In genomic region chr16:20741555-20742285, GRCh38 we compare ENCODE assay signal across 1 cellular context.
TF ChIP-seq lines count a peak whose summit lies in the region.

A gene with protein sequence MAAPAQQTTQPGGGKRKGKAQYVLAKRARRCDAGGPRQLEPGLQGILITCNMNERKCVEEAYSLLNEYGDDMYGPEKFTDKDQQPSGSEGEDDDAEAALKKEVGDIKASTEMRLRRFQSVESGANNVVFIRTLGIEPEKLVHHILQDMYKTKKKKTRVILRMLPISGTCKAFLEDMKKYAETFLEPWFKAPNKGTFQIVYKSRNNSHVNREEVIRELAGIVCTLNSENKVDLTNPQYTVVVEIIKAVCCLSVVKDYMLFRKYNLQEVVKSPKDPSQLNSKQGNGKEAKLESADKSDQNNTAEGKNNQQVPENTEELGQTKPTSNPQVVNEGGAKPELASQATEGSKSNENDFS (minus strand): TSS chr16:20741818. CDS start chr16:20741739, 79 bp downstream.

TF ChIP-seq in HepG2, 621 proteins besides CTCF, POLR2A, EP300 and RAD21 (continued from another document and continues in another):
- TF ChIP-seq REST (IDR thresholded peaks at IDR 0.05; ENCODE audit: borderline replicate concordance in 1 of 2, low read depth in 1 of 2, low read length in 2 of 2) (peak in 1 of 2 experiments; percentile 51; a peak in 1 of 4 replicates), ZSCAN9 (CRISPR knock-in tag; IDR thresholded peaks at IDR 0.05; ENCODE audit: borderline replicate concordance) (peak; percentile 89; the same call in 1 of the 2 replicates), KAT2B (IDR thresholded peaks at IDR 0.05; ENCODE audit: borderline replicate concordance, low read depth, low read length) (no peak), NCOR1 (IDR thresholded peaks at IDR 0.05; ENCODE audit: borderline replicate concordance, low read length) (no peak; the same call in 1 of the 2 replicates), GATAD1 (CRISPR knock-in tag; IDR thresholded peaks at IDR 0.05) (peak; percentile 99), ZNF749 (CRISPR knock-in tag; IDR thresholded peaks at IDR 0.05; ENCODE audit: borderline replicate concordance) (peak; percentile 77; the same call in 1 of the 2 replicates), ATRX (CRISPR knock-in tag; IDR thresholded peaks at IDR 0.05; ENCODE audit: borderline replicate concordance) (peak; percentile 92; the same call in 1 of the 2 replicates), ELF4 (CRISPR knock-in tag; IDR thresholded peaks at IDR 0.05; ENCODE audit: borderline replicate concordance) (no peak), RCOR2 (CRISPR knock-in tag; IDR thresholded peaks at IDR 0.05) (peak; percentile 77; the same call in 1 of the 2 replicates), ETV6 (CRISPR knock-in tag; conservative IDR thresholded peaks at IDR 0.05) (peak; percentile 94), DDIT3 (CRISPR knock-in tag; IDR thresholded peaks at IDR 0.05) (peak; percentile 76; the same call in 1 of the 2 replicates), ZNF512B (CRISPR knock-in tag; IDR thresholded peaks at IDR 0.05; ENCODE audit: borderline replicate concordance) (peak; percentile 84; the same call in 1 of the 2 replicates), ZNF672 (CRISPR knock-in tag; IDR thresholded peaks at IDR 0.05) (no peak), ZNF841 (CRISPR knock-in tag; IDR thresholded peaks at IDR 0.05; ENCODE audit: borderline replicate concordance) (no peak), CREB3 (CRISPR knock-in tag; IDR thresholded peaks at IDR 0.05) (0 out of 2 replicates have a peak, but pooled peaks have one; percentile 86), PHB2 (IDR thresholded peaks at IDR 0.05; ENCODE audit: partially characterized antibody) (no peak), HES4 (CRISPR knock-in tag; IDR thresholded peaks at IDR 0.05; ENCODE audit: borderline replicate concordance) (peak; percentile 96; the same call in 1 of the 2 replicates), ZSCAN22 (CRISPR knock-in tag; IDR thresholded peaks at IDR 0.05) (no peak), ZBTB39 (CRISPR knock-in tag; IDR thresholded peaks at IDR 0.05) (no peak), STAG1 (CRISPR knock-in tag; IDR thresholded peaks at IDR 0.05) (peak; percentile 38), ZBTB2 (CRISPR knock-in tag; IDR thresholded peaks at IDR 0.05; ENCODE audit: low read depth) (no peak), ZNF670 (CRISPR knock-in tag; IDR thresholded peaks at IDR 0.05; ENCODE audit: borderline replicate concordance) (peak; percentile 64; the same call in 1 of the 2 replicates), ZNF256 (CRISPR knock-in tag; conservative IDR thresholded peaks at IDR 0.05) (peak; percentile 98), ZSCAN31 (CRISPR knock-in tag; IDR thresholded peaks at IDR 0.05; ENCODE audit: low read depth) (peak; percentile 97), ZBTB42 (CRISPR knock-in tag; IDR thresholded peaks at IDR 0.05) (no peak)
- TF ChIP-seq, protein P1, sequence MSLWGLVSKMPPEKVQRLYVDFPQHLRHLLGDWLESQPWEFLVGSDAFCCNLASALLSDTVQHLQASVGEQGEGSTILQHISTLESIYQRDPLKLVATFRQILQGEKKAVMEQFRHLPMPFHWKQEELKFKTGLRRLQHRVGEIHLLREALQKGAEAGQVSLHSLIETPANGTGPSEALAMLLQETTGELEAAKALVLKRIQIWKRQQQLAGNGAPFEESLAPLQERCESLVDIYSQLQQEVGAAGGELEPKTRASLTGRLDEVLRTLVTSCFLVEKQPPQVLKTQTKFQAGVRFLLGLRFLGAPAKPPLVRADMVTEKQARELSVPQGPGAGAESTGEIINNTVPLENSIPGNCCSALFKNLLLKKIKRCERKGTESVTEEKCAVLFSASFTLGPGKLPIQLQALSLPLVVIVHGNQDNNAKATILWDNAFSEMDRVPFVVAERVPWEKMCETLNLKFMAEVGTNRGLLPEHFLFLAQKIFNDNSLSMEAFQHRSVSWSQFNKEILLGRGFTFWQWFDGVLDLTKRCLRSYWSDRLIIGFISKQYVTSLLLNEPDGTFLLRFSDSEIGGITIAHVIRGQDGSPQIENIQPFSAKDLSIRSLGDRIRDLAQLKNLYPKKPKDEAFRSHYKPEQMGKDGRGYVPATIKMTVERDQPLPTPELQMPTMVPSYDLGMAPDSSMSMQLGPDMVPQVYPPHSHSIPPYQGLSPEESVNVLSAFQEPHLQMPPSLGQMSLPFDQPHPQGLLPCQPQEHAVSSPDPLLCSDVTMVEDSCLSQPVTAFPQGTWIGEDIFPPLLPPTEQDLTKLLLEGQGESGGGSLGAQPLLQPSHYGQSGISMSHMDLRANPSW (CRISPR knock-in tag; IDR thresholded peaks at IDR 0.05; ENCODE audit: borderline replicate concordance), result no peak; the same call in 1 of the 2 replicates
- TF ChIP-seq, protein P2, sequence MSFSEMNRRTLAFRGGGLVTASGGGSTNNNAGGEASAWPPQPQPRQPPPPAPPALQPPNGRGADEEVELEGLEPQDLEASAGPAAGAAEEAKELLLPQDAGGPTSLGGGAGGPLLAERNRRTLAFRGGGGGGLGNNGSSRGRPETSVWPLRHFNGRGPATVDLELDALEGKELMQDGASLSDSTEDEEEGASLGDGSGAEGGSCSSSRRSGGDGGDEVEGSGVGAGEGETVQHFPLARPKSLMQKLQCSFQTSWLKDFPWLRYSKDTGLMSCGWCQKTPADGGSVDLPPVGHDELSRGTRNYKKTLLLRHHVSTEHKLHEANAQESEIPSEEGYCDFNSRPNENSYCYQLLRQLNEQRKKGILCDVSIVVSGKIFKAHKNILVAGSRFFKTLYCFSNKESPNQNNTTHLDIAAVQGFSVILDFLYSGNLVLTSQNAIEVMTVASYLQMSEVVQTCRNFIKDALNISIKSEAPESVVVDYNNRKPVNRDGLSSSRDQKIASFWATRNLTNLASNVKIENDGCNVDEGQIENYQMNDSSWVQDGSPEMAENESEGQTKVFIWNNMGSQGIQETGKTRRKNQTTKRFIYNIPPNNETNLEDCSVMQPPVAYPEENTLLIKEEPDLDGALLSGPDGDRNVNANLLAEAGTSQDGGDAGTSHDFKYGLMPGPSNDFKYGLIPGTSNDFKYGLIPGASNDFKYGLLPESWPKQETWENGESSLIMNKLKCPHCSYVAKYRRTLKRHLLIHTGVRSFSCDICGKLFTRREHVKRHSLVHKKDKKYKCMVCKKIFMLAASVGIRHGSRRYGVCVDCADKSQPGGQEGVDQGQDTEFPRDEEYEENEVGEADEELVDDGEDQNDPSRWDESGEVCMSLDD (CRISPR knock-in tag; IDR thresholded peaks at IDR 0.05; ENCODE audit: borderline replicate concordance), result peak; percentile 86; the same call in 1 of the 2 replicates
- TF ChIP-seq, protein P3, sequence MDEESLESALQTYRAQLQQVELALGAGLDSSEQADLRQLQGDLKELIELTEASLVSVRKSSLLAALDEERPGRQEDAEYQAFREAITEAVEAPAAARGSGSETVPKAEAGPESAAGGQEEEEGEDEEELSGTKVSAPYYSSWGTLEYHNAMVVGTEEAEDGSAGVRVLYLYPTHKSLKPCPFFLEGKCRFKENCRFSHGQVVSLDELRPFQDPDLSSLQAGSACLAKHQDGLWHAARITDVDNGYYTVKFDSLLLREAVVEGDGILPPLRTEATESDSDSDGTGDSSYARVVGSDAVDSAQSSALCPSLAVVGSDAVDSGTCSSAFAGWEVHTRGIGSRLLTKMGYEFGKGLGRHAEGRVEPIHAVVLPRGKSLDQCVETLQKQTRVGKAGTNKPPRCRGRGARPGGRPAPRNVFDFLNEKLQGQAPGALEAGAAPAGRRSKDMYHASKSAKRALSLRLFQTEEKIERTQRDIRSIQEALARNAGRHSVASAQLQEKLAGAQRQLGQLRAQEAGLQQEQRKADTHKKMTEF (CRISPR knock-in tag; IDR thresholded peaks at IDR 0.05), result peak; percentile 97
- TF ChIP-seq, protein P4, sequence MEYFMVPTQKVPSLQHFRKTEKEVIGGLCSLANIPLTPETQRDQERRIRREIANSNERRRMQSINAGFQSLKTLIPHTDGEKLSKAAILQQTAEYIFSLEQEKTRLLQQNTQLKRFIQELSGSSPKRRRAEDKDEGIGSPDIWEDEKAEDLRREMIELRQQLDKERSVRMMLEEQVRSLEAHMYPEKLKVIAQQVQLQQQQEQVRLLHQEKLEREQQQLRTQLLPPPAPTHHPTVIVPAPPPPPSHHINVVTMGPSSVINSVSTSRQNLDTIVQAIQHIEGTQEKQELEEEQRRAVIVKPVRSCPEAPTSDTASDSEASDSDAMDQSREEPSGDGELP (IDR thresholded peaks at IDR 0.05; ENCODE audit: borderline replicate concordance, low read depth), result peak; percentile 36; the same call in 1 of the 2 replicates
- TF ChIP-seq, protein P5, sequence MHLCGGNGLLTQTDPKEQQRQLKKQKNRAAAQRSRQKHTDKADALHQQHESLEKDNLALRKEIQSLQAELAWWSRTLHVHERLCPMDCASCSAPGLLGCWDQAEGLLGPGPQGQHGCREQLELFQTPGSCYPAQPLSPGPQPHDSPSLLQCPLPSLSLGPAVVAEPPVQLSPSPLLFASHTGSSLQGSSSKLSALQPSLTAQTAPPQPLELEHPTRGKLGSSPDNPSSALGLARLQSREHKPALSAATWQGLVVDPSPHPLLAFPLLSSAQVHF (CRISPR knock-in tag; IDR thresholded peaks at IDR 0.05), result no peak
